14 cellular contexts compared by ENCODE assay signal in genomic region chr16:15654591-15654990, GRCh38. TPM values are rescaled to one million over a fixed set of nuclear protein-coding genes. Genes with fewer than 3 reads are reported as not detected.
DNase-seq lines count a peak whose midpoint lies in the region; ATAC-seq and TF ChIP-seq lines count a peak whose summit lies in the region.
"Had no signal": no experiment of that assay in that cellular context is flagged by ENCODE, and none has a peak within 500 bp of the region (broad histone marks: within the 10 kb centered on the region; RNA-seq: fewer than 3 reads in every experiment).

No MANE protein-coding gene starts in this region.

- peaks cover 0 to 7% (median 1%) of the 10 kb centered on the region in 4 donors for H3K36me3 ChIP-seq in esophagus muscularis mucosa
- H3K36me3 ChIP-seq in effector memory CD4-positive, alpha-beta T cell (ENCODE audit: control insufficient read depth, insufficient read depth, low read length): peaks cover 3% of the 10 kb centered on the region
- peaks cover 0 to 19% (median 0%) of the 10 kb centered on the region in 3 donors for H3K36me3 ChIP-seq in esophagus squamous epithelium

- H3K27ac ChIP-seq in esophagus muscularis mucosa (replicated peaks in 1 of 4): peak overlapping the region in 3 of 4 donors; percentile 10 to 98 (median 37)
- H3K27ac ChIP-seq in effector memory CD4-positive, alpha-beta T cell (ENCODE audit: insufficient read depth, low read length, poor library complexity, severe bottlenecking): no peak overlapping the region
- H3K27ac ChIP-seq in esophagus squamous epithelium: no peak overlapping the region
- H3K27ac ChIP-seq: C4-2B had no signal

- H3K27me3 ChIP-seq in esophagus muscularis mucosa (no peaks in the 10 kb centered on the region), esophagus squamous epithelium (no peaks in the 10 kb centered on the region)
- no peaks in the 10 kb centered on the region for H3K27me3 ChIP-seq in effector memory CD4-positive, alpha-beta T cell (replicated peaks; ENCODE audit: control insufficient read depth, insufficient read depth, low read length, poor library complexity, severe bottlenecking)

- intact Hi-C loops in natural killer cell (cut with micrococcal nuclease): no loop called here
- intact Hi-C loops in esophagus muscularis mucosa (cut with DNase I): no loop called here
- intact Hi-C loops in esophagus squamous epithelium (cut with DNase I): no loop called here

- no peak for ATAC-seq in natural killer cell treated with Interleukin-12 subunit alpha and Interleukin-12 subunit beta and Interleukin-15 and Interleukin-18, amount 100 ng/mL, for 72 hours
- ATAC-seq in natural killer cell (no peak), T-helper 17 cell (no peak)

- H3K4me3 Mint-ChIP-seq in natural killer cell treated with Interleukin-12 subunit alpha and Interleukin-12 subunit beta and Interleukin-15 and Interleukin-18, amount 100 ng/mL, for 72 hours: no peak overlapping the region
- H3K4me3 Mint-ChIP-seq in natural killer cell: no peak overlapping the region
- no peak overlapping the region for H3K4me3 Mint-ChIP-seq in T-helper 17 cell
- H3K4me3 Mint-ChIP-seq: B cell had no signal

- WGBS in esophagus muscularis mucosa: 52% methylated on average over 2 of the region's 2 CpGs
- 75 to 87% methylated on average over 2 of the region's 2 CpGs for WGBS in esophagus squamous epithelium, 2 donors

- H3K4me3 ChIP-seq in esophagus muscularis mucosa (no peak overlapping the region), esophagus squamous epithelium (no peak overlapping the region)
- no peak overlapping the region for H3K4me3 ChIP-seq in effector memory CD4-positive, alpha-beta T cell (ENCODE audit: insufficient read depth, low read depth, low read length, poor library complexity, severe bottlenecking)
- H3K4me3 ChIP-seq: HAP-1 had no signal

- H3K9me3 ChIP-seq in T-helper 17 cell (ENCODE audit: control insufficient read depth, low read length, poor library complexity, severe bottlenecking) (no peaks in the 10 kb centered on the region), esophagus muscularis mucosa (no peaks in the 10 kb centered on the region), esophagus squamous epithelium (no peaks in the 10 kb centered on the region)
- no peaks in the 10 kb centered on the region for H3K9me3 ChIP-seq in effector memory CD4-positive, alpha-beta T cell (ENCODE audit: control insufficient read depth, low read length)
- H3K9me3 ChIP-seq: Caco-2, HAP-1 had no signal

- TF ChIP-seq POLR2A in esophagus muscularis mucosa (IDR thresholded peaks at IDR 0.05; ENCODE audit: low read depth): no peak
- no peak for TF ChIP-seq POLR2A in esophagus squamous epithelium (IDR thresholded peaks at IDR 0.05)

- H3K27me3 Mint-ChIP-seq in natural killer cell treated with Interleukin-12 subunit alpha and Interleukin-12 subunit beta and Interleukin-15 and Interleukin-18, amount 100 ng/mL, for 72 hours: no peaks in the 10 kb centered on the region
- no peaks in the 10 kb centered on the region for H3K27me3 Mint-ChIP-seq in natural killer cell (ENCODE audit: low read depth in 2 of 2)
- no peaks in the 10 kb centered on the region for H3K27me3 Mint-ChIP-seq in T-helper 17 cell
- H3K27me3 Mint-ChIP-seq: B cell had no signal

- no peak for TF ChIP-seq EP300 in esophagus muscularis mucosa (IDR thresholded peaks at IDR 0.05)

- peaks cover 33 to 37% of the 10 kb centered on the region in 2 donors for H3K4me1 Mint-ChIP-seq in natural killer cell treated with Interleukin-12 subunit alpha and Interleukin-12 subunit beta and Interleukin-15 and Interleukin-18, amount 100 ng/mL, for 72 hours (ENCODE audit: low read depth in 2 of 2)
- H3K4me1 Mint-ChIP-seq in natural killer cell (peaks cover 42 to 44% of the 10 kb centered on the region in 2 donors), T-helper 17 cell (peaks cover 56% of the 10 kb centered on the region)

- H3K27ac Mint-ChIP-seq in natural killer cell treated with Interleukin-12 subunit alpha and Interleukin-12 subunit beta and Interleukin-15 and Interleukin-18, amount 100 ng/mL, for 72 hours: no peak overlapping the region
- H3K27ac Mint-ChIP-seq in natural killer cell (no peak overlapping the region), T-helper 17 cell (peak overlapping the region; percentile 19)

- H3K9me3 Mint-ChIP-seq in natural killer cell treated with Interleukin-12 subunit alpha and Interleukin-12 subunit beta and Interleukin-15 and Interleukin-18, amount 100 ng/mL, for 72 hours: no peaks in the 10 kb centered on the region
- no peaks in the 10 kb centered on the region for H3K9me3 Mint-ChIP-seq in natural killer cell
- H3K9me3 Mint-ChIP-seq: CD8-positive, alpha-beta memory T cell had no signal

- peak; percentile 45 for DNase-seq in natural killer cell treated with Interleukin-12 subunit alpha and Interleukin-12 subunit beta and Interleukin-15 and Interleukin-18, amount 100 ng/mL, for 72 hours (ENCODE audit: low spot score)
- no peak for DNase-seq in natural killer cell
- DNase-seq in T-helper 17 cell: no peak
- DNase-seq in esophagus muscularis mucosa (ENCODE audit: extremely low spot score): no peak
- no peak for DNase-seq in iPS-NIHi7 (ENCODE audit: extremely low spot score)
- DNase-seq in effector memory CD4-positive, alpha-beta T cell: no peak
- no peak for DNase-seq in esophagus squamous epithelium (lab: John Stamatoyannopoulos, UW)
- DNase-seq: Caco-2; CD8-positive, alpha-beta memory T cell; DND-41; GDM1 had no signal

- no peaks in the 10 kb centered on the region for H3K36me3 Mint-ChIP-seq in natural killer cell treated with Interleukin-12 subunit alpha and Interleukin-12 subunit beta and Interleukin-15 and Interleukin-18, amount 100 ng/mL, for 72 hours
- H3K36me3 Mint-ChIP-seq in natural killer cell (no peaks in the 10 kb centered on the region), T-helper 17 cell (ENCODE audit: low read depth) (peaks cover 5% of the 10 kb centered on the region)

- TF ChIP-seq CTCF in natural killer cell (IDR thresholded peaks at IDR 0.05) (no peak), esophagus muscularis mucosa (IDR thresholded peaks at IDR 0.05) (no peak), esophagus squamous epithelium (IDR thresholded peaks at IDR 0.05) (no peak)

- peaks cover 33 to 69% (median 57%) of the 10 kb centered on the region in 4 donors for H3K4me1 ChIP-seq in esophagus muscularis mucosa
- peaks cover 21% of the 10 kb centered on the region for H3K4me1 ChIP-seq in effector memory CD4-positive, alpha-beta T cell (ENCODE audit: control insufficient read depth, insufficient read depth, low read length, poor library complexity, severe bottlenecking)
- peaks cover 20 to 47% (median 26%) of the 10 kb centered on the region in 3 donors for H3K4me1 ChIP-seq in esophagus squamous epithelium
- H3K4me1 ChIP-seq: Caco-2 had no signal

RNA-seq across cellular contexts. Expression of gene NDE1, which starts 4.5 kb away (rescaled TPM):
- 100 to 1,000 TPM in 1 of 2 donors, 10 to 100 TPM in 1; 95.0 to 151 TPM for total RNA-seq in natural killer cell treated with Interleukin-12 subunit alpha and Interleukin-12 subunit beta and Interleukin-15 and Interleukin-18, amount 100 ng/mL, for 72 hours
- total RNA-seq in natural killer cell (100 to 1,000 TPM; 104 to 118 (median 114) TPM), T-helper 17 cell (100 to 1,000 TPM; 122 to 123 TPM), esophagus muscularis mucosa (10 to 100 TPM; 46.1 to 94.9 (median 70.1) TPM), esophagus squamous epithelium (10 to 100 TPM; 22.4 to 40.6 (median 31.4) TPM)

RNA-seq across cellular contexts. Expression of gene MARF1, which starts 11.6 kb away (rescaled TPM):
- 10 to 100 TPM; 63.9 to 76.0 TPM for total RNA-seq in natural killer cell treated with Interleukin-12 subunit alpha and Interleukin-12 subunit beta and Interleukin-15 and Interleukin-18, amount 100 ng/mL, for 72 hours
- total RNA-seq in natural killer cell: 100 to 1,000 TPM; 127 to 149 (median 140) TPM
- 100 to 1,000 TPM; 159 to 164 TPM for total RNA-seq in T-helper 17 cell
- 10 to 100 TPM; 36.6 to 57.3 (median 52.0) TPM for total RNA-seq in esophagus muscularis mucosa
- 10 to 100 TPM; 16.8 to 33.8 (median 19.2) TPM for total RNA-seq in esophagus squamous epithelium

Comparison
In these comparisons a context has a peak if more than half of its experiments do, and no peak if none do; other contexts are left out.
1. H3K27ac ChIP-seq: peak in esophagus muscularis mucosa (3 of 4); none in effector memory CD4-positive, alpha-beta T cell (single experiment) and esophagus squamous epithelium (0 of 4).